ENCODE assay signal across 11 cellular contexts in genomic region chr16:21260870-21261791, GRCh38. TPM values are rescaled to one million over a fixed set of nuclear protein-coding genes. Genes with fewer than 3 reads are reported as not detected.
DNase-seq lines count a peak whose midpoint lies in the region; ATAC-seq and TF ChIP-seq lines count a peak whose summit lies in the region.
"Had no signal": no experiment of that assay in that cellular context is flagged by ENCODE, and none has a peak within 500 bp of the region (broad histone marks: within the 10 kb centered on the region; RNA-seq: fewer than 3 reads in every experiment).

No MANE protein-coding gene starts in this region.

- H3K4me1 ChIP-seq in left ventricle myocardium inferior (peaks cover 53% of the 10 kb centered on the region), uterus (no peaks in the 10 kb centered on the region)

- peak overlapping the region; percentile 90 for H3K27ac ChIP-seq in left ventricle myocardium inferior (replicated peaks)
- no peak overlapping the region for H3K27ac ChIP-seq in uterus

- no peak for TF ChIP-seq POLR2A in uterus (IDR thresholded peaks at IDR 0.05)

- DNase-seq in SHP77 (lab: John Stamatoyannopoulos, UW) (peak; percentile 7 to 17), SHP77 treated with DMSO at 0.1 percent for 48 hours (lab: John Stamatoyannopoulos, UW) (no peak), left ventricle myocardium inferior (no peak), uterus (peak; percentile 46 to 48), GF-D8 (lab: John Stamatoyannopoulos, UW) (no peak), CD1c-positive myeloid dendritic cell (ENCODE audit: extremely low spot score) (no peak)
- DNase-seq in activated naive CD4-positive, alpha-beta T cell treated with Interleukin-2 at 50 U/mL for 16 hours = no peak
- DNase-seq: activated CD4-positive, alpha-beta T cell treated with anti-CD3 and anti-CD28 coated beads, Interleukin-2, amount 10 ng/mL, durations not matched to agents 7 days and 5 days; NCI-H2227 treated with DMSO at 0.1 percent for 48 hours had no signal

- TF ChIP-seq CTCF in left ventricle myocardium inferior (IDR thresholded peaks at IDR 0.05; ENCODE audit: borderline replicate concordance) (no peak), uterus (IDR thresholded peaks at IDR 0.05) (no peak)

- H3K4me3 ChIP-seq in left ventricle myocardium inferior (no peak overlapping the region), uterus (no peak overlapping the region)

- H3K9me3 ChIP-seq in left ventricle myocardium inferior (replicated peaks) (no peaks in the 10 kb centered on the region), uterus (no peaks in the 10 kb centered on the region)

- peaks cover 3% of the 10 kb centered on the region for H3K27me3 ChIP-seq in left ventricle myocardium inferior (ENCODE audit: low read depth)
- no peaks in the 10 kb centered on the region for H3K27me3 ChIP-seq in uterus

- H3K36me3 ChIP-seq in left ventricle myocardium inferior (peaks cover 8% of the 10 kb centered on the region), uterus (no peaks in the 10 kb centered on the region)

- peak; percentile 90 for ATAC-seq in SK-N-SH treated with all-trans-retinoic acid at 6 μM for 48 hours

- intact Hi-C loops in left ventricle myocardium inferior (cut with micrococcal nuclease) = no loop called here
- intact Hi-C loops in uterus (cut with DNase I; ENCODE audit: low total_unique reads) = no loop called here

TF ChIP-seq in SK-N-SH treated with all-trans-retinoic acid at 6 μM for 48 hours, 23 proteins besides CTCF, POLR2A, EP300 and RAD21:
- TF ChIP-seq, protein P1, sequence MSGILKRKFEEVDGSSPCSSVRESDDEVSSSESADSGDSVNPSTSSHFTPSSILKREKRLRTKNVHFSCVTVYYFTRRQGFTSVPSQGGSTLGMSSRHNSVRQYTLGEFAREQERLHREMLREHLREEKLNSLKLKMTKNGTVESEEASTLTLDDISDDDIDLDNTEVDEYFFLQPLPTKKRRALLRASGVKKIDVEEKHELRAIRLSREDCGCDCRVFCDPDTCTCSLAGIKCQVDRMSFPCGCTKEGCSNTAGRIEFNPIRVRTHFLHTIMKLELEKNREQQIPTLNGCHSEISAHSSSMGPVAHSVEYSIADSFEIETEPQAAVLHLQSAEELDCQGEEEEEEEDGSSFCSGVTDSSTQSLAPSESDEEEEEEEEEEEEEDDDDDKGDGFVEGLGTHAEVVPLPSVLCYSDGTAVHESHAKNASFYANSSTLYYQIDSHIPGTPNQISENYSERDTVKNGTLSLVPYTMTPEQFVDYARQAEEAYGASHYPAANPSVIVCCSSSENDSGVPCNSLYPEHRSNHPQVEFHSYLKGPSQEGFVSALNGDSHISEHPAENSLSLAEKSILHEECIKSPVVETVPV (CRISPR knock-in tag; IDR thresholded peaks at IDR 0.05) = no peak
- TF ChIP-seq ISL1 (CRISPR knock-in tag; IDR thresholded peaks at IDR 0.05) (no peak), TCF4 (CRISPR knock-in tag; IDR thresholded peaks at IDR 0.05; ENCODE audit: borderline replicate concordance) (no peak)
- TF ChIP-seq, protein P2, sequence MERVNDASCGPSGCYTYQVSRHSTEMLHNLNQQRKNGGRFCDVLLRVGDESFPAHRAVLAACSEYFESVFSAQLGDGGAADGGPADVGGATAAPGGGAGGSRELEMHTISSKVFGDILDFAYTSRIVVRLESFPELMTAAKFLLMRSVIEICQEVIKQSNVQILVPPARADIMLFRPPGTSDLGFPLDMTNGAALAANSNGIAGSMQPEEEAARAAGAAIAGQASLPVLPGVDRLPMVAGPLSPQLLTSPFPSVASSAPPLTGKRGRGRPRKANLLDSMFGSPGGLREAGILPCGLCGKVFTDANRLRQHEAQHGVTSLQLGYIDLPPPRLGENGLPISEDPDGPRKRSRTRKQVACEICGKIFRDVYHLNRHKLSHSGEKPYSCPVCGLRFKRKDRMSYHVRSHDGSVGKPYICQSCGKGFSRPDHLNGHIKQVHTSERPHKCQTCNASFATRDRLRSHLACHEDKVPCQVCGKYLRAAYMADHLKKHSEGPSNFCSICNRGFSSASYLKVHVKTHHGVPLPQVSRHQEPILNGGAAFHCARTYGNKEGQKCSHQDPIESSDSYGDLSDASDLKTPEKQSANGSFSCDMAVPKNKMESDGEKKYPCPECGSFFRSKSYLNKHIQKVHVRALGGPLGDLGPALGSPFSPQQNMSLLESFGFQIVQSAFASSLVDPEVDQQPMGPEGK (CRISPR knock-in tag; IDR thresholded peaks at IDR 0.05; ENCODE audit: borderline replicate concordance) = no peak
- TF ChIP-seq, protein P3, sequence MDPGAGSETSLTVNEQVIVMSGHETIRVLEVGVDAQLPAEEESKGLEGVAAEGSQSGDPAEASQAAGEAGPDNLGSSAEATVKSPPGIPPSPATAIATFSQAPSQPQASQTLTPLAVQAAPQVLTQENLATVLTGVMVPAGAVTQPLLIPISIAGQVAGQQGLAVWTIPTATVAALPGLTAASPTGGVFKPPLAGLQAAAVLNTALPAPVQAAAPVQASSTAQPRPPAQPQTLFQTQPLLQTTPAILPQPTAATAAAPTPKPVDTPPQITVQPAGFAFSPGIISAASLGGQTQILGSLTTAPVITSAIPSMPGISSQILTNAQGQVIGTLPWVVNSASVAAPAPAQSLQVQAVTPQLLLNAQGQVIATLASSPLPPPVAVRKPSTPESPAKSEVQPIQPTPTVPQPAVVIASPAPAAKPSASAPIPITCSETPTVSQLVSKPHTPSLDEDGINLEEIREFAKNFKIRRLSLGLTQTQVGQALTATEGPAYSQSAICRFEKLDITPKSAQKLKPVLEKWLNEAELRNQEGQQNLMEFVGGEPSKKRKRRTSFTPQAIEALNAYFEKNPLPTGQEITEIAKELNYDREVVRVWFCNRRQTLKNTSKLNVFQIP (CRISPR knock-in tag; IDR thresholded peaks at IDR 0.05; ENCODE audit: borderline replicate concordance, low read depth) = no peak

RNA-seq across cellular contexts. Expression of gene CRYM, which starts 17.0 kb away (rescaled TPM):
- 147 TPM for total RNA-seq in left ventricle myocardium inferior
- total RNA-seq in uterus = 10 to 100 TPM in 1 of 4 donors, not detected in 3; 13.8 TPM
- total RNA-seq: activated CD4-positive, alpha-beta T cell treated with anti-CD3 and anti-CD28 coated beads, Interleukin-2, amount 10 ng/mL, durations not matched to agents 7 days and 5 days had no signal

RNA-seq across cellular contexts. Expression of gene ANKS4B, which starts 27.6 kb away (rescaled TPM):
- total RNA-seq in left ventricle myocardium inferior = not detected
- not detected for total RNA-seq in uterus
- total RNA-seq: activated CD4-positive, alpha-beta T cell treated with anti-CD3 and anti-CD28 coated beads, Interleukin-2, amount 10 ng/mL, durations not matched to agents 7 days and 5 days; B cell had no signal

RNA-seq across cellular contexts. Expression of gene ZP2, which starts 49.8 kb away (rescaled TPM):
- total RNA-seq in left ventricle myocardium inferior (not detected), uterus (1 to 10 TPM in 1 of 4 donors, not detected in 3; 3.4 TPM)
- total RNA-seq: activated CD4-positive, alpha-beta T cell treated with anti-CD3 and anti-CD28 coated beads, Interleukin-2, amount 10 ng/mL, durations not matched to agents 7 days and 5 days; B cell had no signal

Comparison
In these comparisons a context has a peak if more than half of its experiments do, and no peak if none do; other contexts are left out.
1. DNase-seq: peak in SHP77 (2 of 2) and uterus (2 of 2); none in SHP77 treated with DMSO at 0.1 percent for 48 hours (single experiment), left ventricle myocardium inferior (single experiment), GF-D8 (single experiment), CD1c-positive myeloid dendritic cell (single experiment) and activated naive CD4-positive, alpha-beta T cell treated with Interleukin-2 at 50 U/mL for 16 hours (single experiment).
2. RNA of gene CRYM, which starts 17.0 kb away (total RNA-seq): 147 TPM in left ventricle myocardium inferior (single experiment); 13.8 TPM in uterus; every median in the first group is over 10 times any median in the second.